Comparison of ENCODE assay signal across 1 cellular context in the genomic region with DNA sequence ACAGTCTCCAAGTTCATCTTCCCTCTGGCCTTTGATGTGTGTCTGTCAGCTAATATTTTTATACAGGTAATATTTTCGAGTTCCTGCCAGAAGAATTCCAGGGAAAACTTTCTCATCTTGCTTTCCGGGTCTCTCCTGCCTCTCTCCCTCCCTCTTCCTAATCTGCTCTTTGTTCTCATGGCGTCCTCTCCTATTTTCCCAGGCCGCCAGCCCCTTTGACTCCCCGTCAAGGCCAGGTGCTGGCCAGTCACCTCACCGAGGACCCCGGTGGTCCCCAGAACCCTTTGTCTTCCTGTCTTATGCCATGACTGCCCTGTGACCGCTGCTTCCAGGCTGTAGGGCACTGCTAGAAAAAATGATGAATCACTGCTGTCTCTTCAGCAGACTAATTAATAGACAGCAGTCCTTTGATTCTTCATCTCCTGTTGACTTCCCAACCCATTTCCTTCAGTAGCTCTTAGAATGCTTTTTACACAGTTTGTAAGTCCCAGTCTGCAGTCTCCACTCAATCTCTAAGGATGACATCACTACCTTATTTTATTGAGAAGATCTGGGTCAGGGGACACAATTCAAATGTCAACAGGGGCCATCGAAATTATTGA.
A peak's percentile ranks its signal among the peaks of the same experiment; 100 is the strongest.
TF ChIP-seq lines count a peak whose summit lies in the region.

No MANE protein-coding gene starts in this region.

TF ChIP-seq in HepG2, 621 proteins besides CTCF, POLR2A, EP300 and RAD21 (continued from another document):
- TF ChIP-seq ATF7 (IDR thresholded peaks at IDR 0.05), result peak; percentile 73
- TF ChIP-seq ATF7 (CRISPR knock-in tag; IDR thresholded peaks at IDR 0.05), result no peak
